In the genomic region with DNA sequence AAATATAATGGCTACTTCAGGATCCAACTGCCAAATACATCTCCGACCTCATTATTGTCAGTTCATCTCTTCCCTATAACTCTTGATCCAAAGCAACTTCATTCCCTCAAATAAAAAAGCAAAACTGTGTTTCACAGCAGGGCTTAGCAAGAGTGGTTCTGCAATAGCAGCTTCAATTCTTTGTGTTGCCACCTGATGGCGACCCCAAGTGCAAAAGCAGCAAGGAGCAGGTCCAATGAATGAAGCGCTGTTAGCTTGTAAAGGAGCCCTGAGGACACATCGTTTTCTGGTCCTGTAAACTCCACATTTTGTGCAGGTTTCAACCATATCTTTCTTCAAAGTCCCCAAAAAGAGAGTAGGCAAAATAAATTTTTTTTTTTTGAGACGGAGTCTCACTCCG, we compare ENCODE assay signal across 10 cellular contexts. TPM values are rescaled to one million over a fixed set of nuclear protein-coding genes. Genes with fewer than 3 reads are reported as not detected.
DNase-seq lines count a peak whose midpoint lies in the region; ATAC-seq, FAIRE-seq and TF ChIP-seq lines count a peak whose summit lies in the region.
"Had no signal": no experiment of that assay in that cellular context is flagged by ENCODE, and none has a peak within 500 bp of the region (broad histone marks: within the 10 kb centered on the region; RNA-seq: fewer than 3 reads in every experiment).

No MANE protein-coding gene starts in this region.

- H3K4me1 ChIP-seq in A549 (no peaks in the 10 kb centered on the region), endodermal cell (ENCODE audit: control insufficient read depth, insufficient read depth, low read length) (no peaks in the 10 kb centered on the region)

- TF ChIP-seq CTCF in A549 (IDR thresholded peaks at IDR 0.05) (peak; percentile 40; the same call in 2 of the 3 replicates), GM12875 (IDR thresholded peaks at IDR 0.05; ENCODE audit: borderline replicate concordance, insufficient read depth, low read depth, low read length) (peak; percentile 57), endodermal cell (conservative IDR thresholded peaks at IDR 0.05) (peak; percentile 74)

- H3K27ac Mint-ChIP-seq in endodermal cell = no peak overlapping the region
- no peak overlapping the region for H3K27ac Mint-ChIP-seq in stimulated activated effector memory CD8-positive, alpha-beta T cell treated with anti-CD3 and anti-CD28 coated beads, Interleukin-12 subunit alpha, Interleukin-12 subunit beta, amount 100 ng/mL, for 72 hours
- H3K27ac Mint-ChIP-seq: activated naive CD8-positive, alpha-beta T cell had no signal

- no peak for TF ChIP-seq POLR2A in A549 (IDR thresholded peaks at IDR 0.05; ENCODE audit: low read length)

- H3K4me2 ChIP-seq in A549 = no peak overlapping the region

- H3K9me3 ChIP-seq in A549 = no peaks in the 10 kb centered on the region
- H3K9me3 ChIP-seq in endodermal cell (ENCODE audit: control insufficient read depth, low read length) = no peaks in the 10 kb centered on the region

- no peak overlapping the region for H3K4me3 Mint-ChIP-seq in endodermal cell
- H3K4me3 Mint-ChIP-seq in stimulated activated effector memory CD8-positive, alpha-beta T cell treated with anti-CD3 and anti-CD28 coated beads, Interleukin-12 subunit alpha, Interleukin-12 subunit beta, amount 100 ng/mL, for 72 hours = no peak overlapping the region
- H3K4me3 Mint-ChIP-seq: activated naive CD8-positive, alpha-beta T cell had no signal

- DNase-seq in A549 (ENCODE audit: low read depth in 1 of 2, low spot score in 1 of 2) (peak in 1 of 2 experiments; percentile 36), NCI-H345 treated with DMSO at 0.1 percent for 48 hours (lab: John Stamatoyannopoulos, UW; ENCODE audit: unreplicated experiment) (peak; percentile 9), endodermal cell (peak; percentile 69)
- DNase-seq in stimulated activated CD8-positive, alpha-beta memory T cell treated with anti-CD3 and anti-CD28 coated beads, Interleukin-4, amount 100 ng/mL, for 48 hours = peak; percentile 31
- no peak for DNase-seq in activated naive CD4-positive, alpha-beta T cell (lab: John Stamatoyannopoulos, UW)
- DNase-seq in stimulated activated effector memory CD8-positive, alpha-beta T cell treated with anti-CD3 and anti-CD28 coated beads, Interleukin-12 subunit alpha, Interleukin-12 subunit beta, amount 100 ng/mL, for 72 hours (ENCODE audit: low spot score in 2 of 2) = no peak

- peaks cover 18% of the 10 kb centered on the region for H3K4me1 Mint-ChIP-seq in endodermal cell
- peaks cover 13% of the 10 kb centered on the region for H3K4me1 Mint-ChIP-seq in stimulated activated effector memory CD8-positive, alpha-beta T cell treated with anti-CD3 and anti-CD28 coated beads, Interleukin-12 subunit alpha, Interleukin-12 subunit beta, amount 100 ng/mL, for 72 hours

- no peak overlapping the region for H3K9ac ChIP-seq in endodermal cell (ENCODE audit: extremely low read depth, low read length, poor library complexity, severe bottlenecking)

- H3K27me3 Mint-ChIP-seq in endodermal cell (ENCODE audit: insufficient read depth) = no peaks in the 10 kb centered on the region
- H3K27me3 Mint-ChIP-seq: activated naive CD8-positive, alpha-beta T cell had no signal

- H3K9me3 Mint-ChIP-seq in endodermal cell = peaks cover 8% of the 10 kb centered on the region
- no peaks in the 10 kb centered on the region for H3K9me3 Mint-ChIP-seq in stimulated activated effector memory CD8-positive, alpha-beta T cell treated with anti-CD3 and anti-CD28 coated beads, Interleukin-12 subunit alpha, Interleukin-12 subunit beta, amount 100 ng/mL, for 72 hours

- POLR2A ChIA-PET in A549 (lab: Yijun Ruan, JAX) = interaction anchor here (0.6 to 1.1 kb wide), 2 partner anchors 189 to 364 kb away, joined by 4 to 7 read pairs; no protein-coding TSS in a partner anchor

- peak; percentile 50 to 65; a peak in 4 of 6 replicates for ATAC-seq in A549
- ATAC-seq in stimulated activated effector memory CD8-positive, alpha-beta T cell treated with anti-CD3 and anti-CD28 coated beads, Interleukin-12 subunit alpha, Interleukin-12 subunit beta, amount 100 ng/mL, for 72 hours = no peak
- ATAC-seq in HG03457 (IDR thresholded peaks at IDR 0.05; ENCODE audit: unreplicated experiment) = no peak

- no peak for TF ChIP-seq EP300 in A549 (IDR thresholded peaks at IDR 0.05)

- no peak overlapping the region for H3K27ac ChIP-seq in A549
- no peak overlapping the region for H3K27ac ChIP-seq in endodermal cell (ENCODE audit: low read depth, low read length)

- CTCF ChIA-PET in A549 (lab: Yijun Ruan, JAX) = interaction anchor here (0.6 to 4.6 kb wide), 19 partner anchors 8 to 369 kb away, joined by 3 to 39 read pairs (median 3); no protein-coding TSS in a partner anchor

- H3K36me3 Mint-ChIP-seq in endodermal cell (ENCODE audit: low read depth) = peaks cover 3% of the 10 kb centered on the region
- H3K36me3 Mint-ChIP-seq in stimulated activated effector memory CD8-positive, alpha-beta T cell treated with anti-CD3 and anti-CD28 coated beads, Interleukin-12 subunit alpha, Interleukin-12 subunit beta, amount 100 ng/mL, for 72 hours = peaks cover 6% of the 10 kb centered on the region

- 68% methylated on average over 6 of the region's 6 CpGs for WGBS in A549 (ENCODE audit: missing lambda C conversion rate)
- WGBS in endodermal cell (ENCODE audit: insufficient coverage in 1 of 2, insufficient read length in 1 of 2), 2 experiments = 78 to 80% methylated on average over 5 to 6 of the region's 6 CpGs

- no peaks in the 10 kb centered on the region for H3K36me3 ChIP-seq in endodermal cell (ENCODE audit: control insufficient read depth, insufficient read depth, low read length)

- H3K27me3 ChIP-seq in endodermal cell (ENCODE audit: control insufficient read depth, insufficient read depth, low read length, poor library complexity, severe bottlenecking) = no peaks in the 10 kb centered on the region

- H3K4me3 ChIP-seq in A549 (no peak overlapping the region), GM12875 (ENCODE audit: low read depth, low read length) (no peak overlapping the region), endodermal cell (ENCODE audit: low read length) (no peak overlapping the region)
- H3K4me3 ChIP-seq: HAP-1 had no signal

- no peak for FAIRE-seq in A549 (lab: Jason Lieb, UNC)

- TF ChIP-seq RAD21 in A549 (conservative IDR thresholded peaks at IDR 0.05 in 1 of 2, IDR thresholded peaks at IDR 0.05 in 1 of 2) = peak; percentile 45 to 50

TF ChIP-seq in A549, 52 proteins besides CTCF, POLR2A, EP300 and RAD21:
- TF ChIP-seq SMC3 (IDR thresholded peaks at IDR 0.05) = peak; percentile 54
- TF ChIP-seq FOXS1 (CRISPR knock-in tag; IDR thresholded peaks at IDR 0.05) = no peak
- no peak for TF ChIP-seq TP53 (CRISPR knock-in tag; IDR thresholded peaks at IDR 0.05)
TF ChIP-seq in A549: peak in this region for 1.

RNA-seq across cellular contexts. Expression of a gene that starts 19.6 kb away (rescaled TPM):
- polyA plus RNA-seq in A549 (2011; rRNA removed) (13.5 and 15.1 TPM in 2 replicates), A549 (2017; fragmentation: RNase III; extraction: RNeasy Plus Mini Kit Qiagen cat#74134 plus additional on column Dnase treatment) (12.6 to 13.9 TPM (median 13.6 TPM) in 3 replicates)
- polyA plus RNA-seq in A549 (2012; cell fraction: cytosol; rRNA removed) = 6.0 and 6.9 TPM in 2 replicates
- 2.5 and 3.9 TPM in 2 replicates for polyA plus RNA-seq in A549 (2012; cell fraction: nucleus; rRNA removed)
- 5.5 and 7.2 TPM in 2 replicates for polyA minus RNA-seq in A549 (2011; rRNA and poly(A)+ RNA removed)
- 1 to 10 TPM; 7.1 to 8.9 TPM for total RNA-seq in endodermal cell
- 11.9 TPM for polyA plus RNA-seq in endodermal cell (2013, experiment 1 of 2)
- polyA plus RNA-seq in endodermal cell (2013, experiment 2 of 2) = 10.5 TPM

RNA-seq across cellular contexts. Expression of a gene that starts 19.7 kb away (rescaled TPM):
- polyA plus RNA-seq in A549 (2011; rRNA removed) (13.5 and 15.9 TPM in 2 replicates), A549 (2017; fragmentation: RNase III; extraction: RNeasy Plus Mini Kit Qiagen cat#74134 plus additional on column Dnase treatment) (11.1 to 12.4 TPM (median 11.5 TPM) in 3 replicates)
- polyA plus RNA-seq in A549 (2012; cell fraction: cytosol; rRNA removed) = 4.5 and 5.4 TPM in 2 replicates
- 2.1 and 3.1 TPM in 2 replicates for polyA plus RNA-seq in A549 (2012; cell fraction: nucleus; rRNA removed)
- 9.2 and 9.6 TPM in 2 replicates for polyA minus RNA-seq in A549 (2011; rRNA and poly(A)+ RNA removed)
- total RNA-seq in endodermal cell = 10 to 100 TPM; 10.8 to 12.7 TPM
- 14.8 TPM for polyA plus RNA-seq in endodermal cell (2013, experiment 1 of 2)
- 13.9 TPM for polyA plus RNA-seq in endodermal cell (2013, experiment 2 of 2)

Comparison
In these comparisons a context has a peak if more than half of its experiments do, and no peak if none do; other contexts are left out.
1. ATAC-seq: peak in A549 (2 of 2); none in stimulated activated effector memory CD8-positive, alpha-beta T cell treated with anti-CD3 and anti-CD28 coated beads, Interleukin-12 subunit alpha, Interleukin-12 subunit beta, amount 100 ng/mL, for 72 hours (single experiment) and HG03457 (single experiment).
2. DNase-seq: peak in NCI-H345 treated with DMSO at 0.1 percent for 48 hours (single experiment), endodermal cell (single experiment) and stimulated activated CD8-positive, alpha-beta memory T cell treated with anti-CD3 and anti-CD28 coated beads, Interleukin-4, amount 100 ng/mL, for 48 hours (single experiment); none in activated naive CD4-positive, alpha-beta T cell (0 of 4) and stimulated activated effector memory CD8-positive, alpha-beta T cell treated with anti-CD3 and anti-CD28 coated beads, Interleukin-12 subunit alpha, Interleukin-12 subunit beta, amount 100 ng/mL, for 72 hours (0 of 2).
3. Peak in every context shown above with its lines, with median percentiles within 50 percentile points of each other: CTCF ChIP-seq.